ENCODE assay signal across 29 cellular contexts in the genomic region with DNA sequence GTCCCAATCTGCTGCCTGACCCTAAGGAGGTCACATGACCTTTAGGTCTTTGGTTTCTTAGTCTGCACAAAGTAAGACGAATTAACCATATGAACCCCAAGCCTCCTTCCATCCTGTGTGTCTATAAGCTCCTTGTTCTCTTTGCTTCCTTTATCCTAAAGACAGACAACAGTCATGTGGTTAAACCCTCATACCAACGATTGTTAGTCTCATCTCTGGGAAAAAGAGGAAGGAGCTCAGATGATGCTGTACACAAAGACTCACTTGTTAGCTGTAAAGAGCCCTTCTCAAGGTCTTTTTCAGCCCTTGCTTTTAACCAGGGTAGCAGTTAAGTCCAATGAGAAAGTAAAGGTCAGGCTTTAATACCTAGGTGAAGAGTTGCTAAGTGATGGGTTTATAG.
"Had no signal": no experiment of that assay in that cellular context is flagged by ENCODE, and none has a peak within 500 bp of the region (broad histone marks: within the 10 kb centered on the region; RNA-seq: fewer than 3 reads in every experiment).

No MANE protein-coding gene starts in this region.

- H3K4me3 ChIP-seq: esophagus muscularis mucosa, heart right ventricle, left lung, lung, mucosa of descending colon, right lobe of liver, testis, transverse colon had no signal

- FAIRE-seq: astrocyte, TTC549, urothelium cell line had no signal

- H3K4me1 ChIP-seq: foreskin keratinocyte, left lung, right lobe of liver had no signal

- H3K27ac ChIP-seq: brain microvascular endothelial cell, esophagus muscularis mucosa, foreskin keratinocyte, heart right ventricle, left lung, neutrophil, right lobe of liver, testis, transverse colon, WERI-Rb-1 had no signal

- ATAC-seq: activated T-helper 17 cell treated with anti-CD3 and anti-CD28 coated beads, Interleukin-2, amount 50 U/mL, for 72 hours; foreskin keratinocyte; heart right ventricle; left lung; mucosa of descending colon; natural killer cell treated with Interleukin-12 subunit alpha and Interleukin-12 subunit beta and Interleukin-15 and Interleukin-18, amount 100 ng/mL, for 72 hours; right lobe of liver; stimulated activated naive CD8-positive, alpha-beta T cell treated with anti-CD3 and anti-CD28 coated beads, Interleukin-15, Interleukin-2, amounts not matched to agents 100 U/mL and 50 U/mL, for 24 hours had no signal

- H3K36me3 ChIP-seq: brain microvascular endothelial cell, esophagus muscularis mucosa, heart right ventricle, left lung, neutrophil, right lobe of liver, transverse colon, WERI-Rb-1 had no signal

- DNase-seq: activated CD4-positive, alpha-beta memory T cell treated with anti-CD3 and anti-CD28 coated beads for 36 hours; activated CD4-positive, alpha-beta T cell treated with anti-CD3 and anti-CD28 coated beads, Interleukin-2, amount 10 ng/mL, durations not matched to agents 24 days and 14 days; activated CD4-positive, CD25-positive, alpha-beta regulatory T cell treated with anti-CD3 and anti-CD28 coated beads, Interleukin-2, amount 50 U/mL, for 72 hours; activated CD8-positive, alpha-beta memory T cell treated with anti-CD3 and anti-CD28 coated beads, Interleukin-2, amount 50 U/mL, for 48 hours; activated gamma-delta T cell treated with Interleukin-2 at 50 U/mL for 16 hours; activated naive CD4-positive, alpha-beta T cell treated with anti-CD3 and anti-CD28 coated beads, Interleukin-2, amount 50 U/mL, for 16 hours; activated T-cell treated with anti-CD3 and anti-CD28 coated beads, Interleukin-2, amount 50 U/mL, for 24 hours; amniotic stem cell; brain microvascular endothelial cell; endodermal cell; foreskin keratinocyte; heart right ventricle; kidney glomerular epithelial cell; left lung; mucosa of descending colon; right lobe of liver; stimulated activated CD4-positive, alpha-beta T cell treated with anti-CD3 and anti-CD28 coated beads, Interleukin-4, amount 100 ng/mL, for 1 hour; stimulated activated naive CD8-positive, alpha-beta T cell treated with anti-CD3 and anti-CD28 coated beads, Interleukin-15, Interleukin-2, amounts not matched to agents 100 U/mL and 50 U/mL, for 24 hours; testis; transverse colon; WERI-Rb-1 had no signal

- H3K9me3 ChIP-seq: esophagus muscularis mucosa, mucosa of descending colon, neutrophil, right lobe of liver, testis, transverse colon had no signal

- H3K27me3 ChIP-seq: brain microvascular endothelial cell, esophagus muscularis mucosa, heart right ventricle, left lung, right lobe of liver, testis, transverse colon had no signal
